Comparison of ENCODE assay signal across 22 cellular contexts in genomic region chr12:51838762-51839161, GRCh38. TPM values are rescaled to one million over a fixed set of nuclear protein-coding genes. Genes with fewer than 3 reads are reported as not detected.
DNase-seq lines count a peak whose midpoint lies in the region; ATAC-seq, FAIRE-seq and TF ChIP-seq lines count a peak whose summit lies in the region.
"Had no signal": no experiment of that assay in that cellular context is flagged by ENCODE, and none has a peak within 500 bp of the region (broad histone marks: within the 10 kb centered on the region; RNA-seq: fewer than 3 reads in every experiment).

No MANE protein-coding gene starts in this region.

- H3K4me1 Mint-ChIP-seq in nephron progenitor cell: peaks cover 91% of the 10 kb centered on the region
- H3K4me1 Mint-ChIP-seq: CD8-positive, alpha-beta memory T cell had no signal

- peaks cover 48% of the 10 kb centered on the region for H3K27me3 ChIP-seq in left ventricle myocardium inferior (ENCODE audit: low read depth)
- H3K27me3 ChIP-seq in pancreas: no peaks in the 10 kb centered on the region
- H3K27me3 ChIP-seq: BLaER1 had no signal

- H3K4me1 ChIP-seq in left ventricle myocardium inferior: peaks cover 20% of the 10 kb centered on the region
- no peaks in the 10 kb centered on the region for H3K4me1 ChIP-seq in pancreas

- no peaks in the 10 kb centered on the region for H3K36me3 ChIP-seq in left ventricle myocardium inferior
- no peaks in the 10 kb centered on the region for H3K36me3 ChIP-seq in pancreas
- H3K36me3 ChIP-seq: BLaER1 had no signal

- peak overlapping the region; percentile 17 for H3K27ac Mint-ChIP-seq in nephron progenitor cell
- H3K27ac Mint-ChIP-seq: CD8-positive, alpha-beta memory T cell; GM23338 had no signal

- intact Hi-C loops in left ventricle myocardium superior (cut with micrococcal nuclease) (no loop called here), left ventricle myocardium inferior (cut with micrococcal nuclease) (no loop called here), pancreas (cut with DNase I) (no loop called here)

- H3K4me3 ChIP-seq in left ventricle myocardium inferior (no peak overlapping the region), pancreas (no peak overlapping the region)
- H3K4me3 ChIP-seq: BLaER1, GM23338, PC-9 had no signal

- TF ChIP-seq CTCF in left ventricle myocardium inferior (IDR thresholded peaks at IDR 0.05; ENCODE audit: borderline replicate concordance) (no peak), nephron progenitor cell (IDR thresholded peaks at IDR 0.05) (no peak), pancreas (IDR thresholded peaks at IDR 0.05) (no peak)

- WGBS in pancreas, 2 donors: 68 to 69% methylated on average over 4 of the region's 4 CpGs

- H3K27ac ChIP-seq in left ventricle myocardium inferior (replicated peaks): no peak overlapping the region
- H3K27ac ChIP-seq in pancreas: no peak overlapping the region
- H3K27ac ChIP-seq: BLaER1, PC-9 had no signal

- H3K9me3 ChIP-seq in left ventricle myocardium inferior (replicated peaks): no peaks in the 10 kb centered on the region
- no peaks in the 10 kb centered on the region for H3K9me3 ChIP-seq in pancreas
- H3K9me3 ChIP-seq: BLaER1 had no signal

- H3K27me3 Mint-ChIP-seq in nephron progenitor cell (ENCODE audit: low read depth, poor library complexity): no peaks in the 10 kb centered on the region

- H3K36me3 Mint-ChIP-seq in nephron progenitor cell (ENCODE audit: low read depth): peaks cover 4% of the 10 kb centered on the region

- FAIRE-seq in pancreas (lab: Jason Lieb, UNC): no peak
- FAIRE-seq: A204.1, GM12891, GM18507 had no signal

- peak overlapping the region; percentile 30 for H3K4me3 Mint-ChIP-seq in nephron progenitor cell
- H3K4me3 Mint-ChIP-seq: CD8-positive, alpha-beta memory T cell; GM23338 had no signal

- no peaks in the 10 kb centered on the region for H3K9me3 Mint-ChIP-seq in nephron progenitor cell
- H3K9me3 Mint-ChIP-seq: CD8-positive, alpha-beta memory T cell; GM23338 had no signal

- DNase-seq in left ventricle myocardium superior (no peak), left ventricle myocardium inferior (no peak), islet precursor cell (peak; percentile 69), nephron progenitor cell (no peak), pancreas (no peak), SKM-1 treated with dmso at 0.1 percent for 144 hours (lab: John Stamatoyannopoulos, UW; ENCODE audit: unreplicated experiment) (no peak)
- DNase-seq in activated effector memory CD4-positive, alpha-beta T cell treated with Interleukin-2 at 50 U/mL for 16 hours: no peak
- DNase-seq: CD8-positive, alpha-beta memory T cell; GF-D8; MM.1S; NCI-H1092 treated with DMSO at 0.1 percent for 48 hours; NCI-H2107; NCI-H2227 treated with DMSO at 0.1 percent for 48 hours; NCI-H524; PC-9 had no signal

- ATAC-seq in left ventricle myocardium superior (peak; percentile 58), pancreas (no peak), GM18519 (IDR thresholded peaks at IDR 0.05; ENCODE audit: low FRiP score, unreplicated experiment) (no peak)

RNA-seq across cellular contexts. Expression of gene FIGNL2, which starts 9.8 kb away (rescaled TPM):
- total RNA-seq in left ventricle myocardium superior: 0.35 TPM
- 0.30 TPM for total RNA-seq in left ventricle myocardium inferior
- under 1 TPM; 0.09 to 0.47 (median 0.14) TPM for total RNA-seq in pancreas
- under 1 TPM; 0.15 to 0.21 TPM for polyA plus RNA-seq in pancreas
- total RNA-seq: Daoy, PC-9 had no signal

RNA-seq across cellular contexts. Expression of gene ANKRD33, which starts 49.1 kb away (rescaled TPM):
- total RNA-seq in left ventricle myocardium superior (not detected), left ventricle myocardium inferior (not detected), pancreas (not detected)
- polyA plus RNA-seq in pancreas: not detected
- total RNA-seq: CD8-positive, alpha-beta memory T cell; Daoy; PC-9 had no signal
- polyA plus RNA-seq: CD8-positive, alpha-beta memory T cell had no signal
